ENCODE assay signal across 8 cellular contexts in genomic region chrX:71532753-71533425, GRCh38. TPM values are rescaled to one million over a fixed set of nuclear protein-coding genes. Genes with fewer than 3 reads are reported as not detected.
A peak's percentile ranks its signal among the peaks of the same experiment; 100 is the strongest.
DNase-seq lines count a peak whose midpoint lies in the region; ATAC-seq, FAIRE-seq and TF ChIP-seq lines count a peak whose summit lies in the region.

OGT (plus strand) TSS chrX:71533104; CDS start chrX:71533300, 196 bp downstream.

- H3K9me3 Mint-ChIP-seq in chondrocyte (ENCODE audit: low read depth), result peaks cover 18% of the 10 kb centered on the region

- peaks cover 19% of the 10 kb centered on the region for H3K4me1 Mint-ChIP-seq in chondrocyte (ENCODE audit: low read depth)

- H3K4me3 Mint-ChIP-seq in chondrocyte (ENCODE audit: unreplicated experiment), result peak within 1 kb of the TSS; percentile 90

- peak; percentile 83 for ATAC-seq in HG03432 (IDR thresholded peaks at IDR 0.05; ENCODE audit: unreplicated experiment)

- peak within 1 kb of the TSS; percentile 90 to 98 for H3K9ac ChIP-seq in kidney (ENCODE audit: low read length in 2 of 2)

- H3K4me3 ChIP-seq in kidney (ENCODE audit: low read length in 2 of 2), result peak within 1 kb of the TSS; percentile 96

- peak; percentile 89 for TF ChIP-seq POLR2A in GM19193 (IDR thresholded peaks at IDR 0.05; ENCODE audit: extremely low read depth, insufficient read depth, insufficient read length)

- peak; percentile 66 for FAIRE-seq in kidney (lab: Jason Lieb, UNC)

- H3K9me3 ChIP-seq in kidney (ENCODE audit: control insufficient read depth in 1 of 2, low read length in 2 of 2), result no peaks in the 10 kb centered on the region

- H3K36me3 ChIP-seq in kidney (ENCODE audit: control insufficient read depth in 1 of 2, insufficient read depth in 2 of 2, low read length in 2 of 2), result peaks cover 0 to 4% of the 10 kb centered on the region in 2 donors

- H3K36me3 Mint-ChIP-seq in chondrocyte (ENCODE audit: low read depth), result no peaks in the 10 kb centered on the region

- peaks cover 3 to 4% of the 10 kb centered on the region in 2 donors for H3K4me1 ChIP-seq in kidney (ENCODE audit: control insufficient read depth in 1 of 2, insufficient read depth in 1 of 2, low read depth in 1 of 2, low read length in 2 of 2)

- TF ChIP-seq CTCF in chondrocyte (IDR thresholded peaks at IDR 0.05) (no peak), kidney (IDR thresholded peaks at IDR 0.05; ENCODE audit: borderline replicate concordance, extremely low read depth, insufficient read depth) (no peak)

- peak within 1 kb of the TSS; percentile 98 for H3K27ac Mint-ChIP-seq in chondrocyte (ENCODE audit: unreplicated experiment)

- H3K27me3 Mint-ChIP-seq in chondrocyte (ENCODE audit: low read depth), result no peaks in the 10 kb centered on the region

- peak within 1 kb of the TSS; percentile 88 to 94 for H3K27ac ChIP-seq in kidney (ENCODE audit: low read depth in 2 of 2, low read length in 2 of 2)

- intact Hi-C loops in kidney (cut with DNase I), result no loop called here

- DNase-seq in AML-193 (lab: John Stamatoyannopoulos, UW), result peak; percentile 84 to 86
- peak; percentile 88 for DNase-seq in NCI-H510A treated with DMSO at 0.1 percent for 48 hours (lab: John Stamatoyannopoulos, UW)
- DNase-seq in activated CD4-positive, alpha-beta T cell treated with anti-CD3 and anti-CD28 coated beads for 24 hours (ENCODE audit: low read depth in 2 of 2), result peak; percentile 81 to 83
- peak; percentile 96 for DNase-seq in chondrocyte (ENCODE audit: low spot score)
- peak; percentile 98 for DNase-seq in kidney
- peak; percentile 78 to 83 for DNase-seq in stimulated activated CD4-positive, alpha-beta T cell treated with anti-CD3 and anti-CD28 coated beads, Interleukin-15, amount 100 ng/mL, for 1 hour (ENCODE audit: low read depth in 1 of 2, low spot score in 1 of 2)

RNA-seq across cellular contexts. Expression of gene OGT, which starts in this region (rescaled TPM):
- total RNA-seq in chondrocyte (108 to 138 TPM (median 138 TPM) in 3 replicates), kidney (147 TPM)
- polyA plus RNA-seq in kidney (ENCODE audit: insufficient read depth, low read depth, low replicate concordance), result 32.2 TPM

Comparison
In these comparisons a context has a peak if more than half of its experiments do, and no peak if none do; other contexts are left out.
1. Peak in every context shown above with its lines: DNase-seq, ATAC-seq, H3K4me3 ChIP-seq and H3K27ac ChIP-seq.